28 cellular contexts compared by ENCODE assay signal in the genomic region with DNA sequence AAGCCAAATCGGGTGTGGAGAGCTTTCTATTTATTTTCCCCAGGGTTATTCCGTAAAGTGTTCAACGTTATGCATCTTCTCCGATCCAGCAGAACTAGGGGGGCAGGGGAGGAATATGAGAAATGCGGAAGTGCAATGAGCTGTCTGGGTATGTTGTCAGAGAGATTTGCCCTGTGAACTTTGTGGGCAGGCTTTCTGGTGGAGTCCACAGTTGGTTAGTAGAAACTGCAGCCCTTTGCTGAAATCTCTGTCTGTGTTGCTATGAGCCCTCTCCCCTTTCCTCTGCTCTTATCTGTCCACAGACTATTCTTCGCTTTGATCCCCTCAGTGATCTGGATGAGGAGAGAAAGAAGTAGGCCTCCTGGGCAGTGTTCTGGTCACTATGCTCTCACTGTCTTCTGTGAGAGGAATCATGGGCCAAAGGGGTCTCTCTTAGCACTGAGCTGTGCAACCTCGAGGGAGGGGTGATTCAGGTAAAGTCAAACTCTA.
"Had no signal": no experiment of that assay in that cellular context is flagged by ENCODE, and none has a peak within 500 bp of the region (broad histone marks: within the 10 kb centered on the region; RNA-seq: fewer than 3 reads in every experiment).

No MANE protein-coding gene starts in this region.

- H3K4me3 ChIP-seq: K562, SJCRH30, SK-N-MC had no signal

- H3K36me3 Mint-ChIP-seq: activated CD4-positive, alpha-beta memory T cell treated with anti-CD3 and anti-CD28 coated beads for 36 hours; activated naive CD4-positive, alpha-beta T cell treated with anti-CD3 and anti-CD28 coated beads, Interleukin-2, amount 10 ng/mL, durations not matched to agents 7 days and 5 days; activated naive CD8-positive, alpha-beta T cell had no signal

- DNase-seq: activated CD4-positive, alpha-beta memory T cell treated with anti-CD3 and anti-CD28 coated beads for 36 hours; activated CD4-positive, alpha-beta T cell treated with anti-CD3 and anti-CD28 coated beads for 4 hours; activated CD4-positive, alpha-beta T cell treated with anti-CD3 and anti-CD28 coated beads, Interleukin-2, amount 50 U/mL, for 1 hour; activated CD4-positive, CD25-positive, alpha-beta regulatory T cell treated with anti-CD3 and anti-CD28 coated beads, Interleukin-2, amount 50 U/mL, for 72 hours; activated CD8-positive, alpha-beta memory T cell treated with anti-CD3 and anti-CD28 coated beads, Interleukin-2, amount 50 U/mL, for 4 hours; activated effector memory CD4-positive, alpha-beta T cell treated with Interleukin-2 at 50 U/mL for 16 hours; activated naive CD4-positive, alpha-beta T cell treated with anti-CD3 and anti-CD28 coated beads, Interleukin-2, amount 10 ng/mL, durations not matched to agents 7 days and 5 days; activated naive CD8-positive, alpha-beta T cell treated with anti-CD3 and anti-CD28 coated beads, Interleukin-2, amount 50 U/mL, for 24 hours; activated T-cell treated with anti-CD3 and anti-CD28 coated beads for 4 hours; activated T-cell treated with anti-CD3 and anti-CD28 coated beads, Interleukin-2, amount 50 U/mL, for 4 hours; amniotic stem cell; aorta; brain microvascular endothelial cell; central memory CD4-positive, alpha-beta T cell; NCI-H1092 treated with DMSO at 0.1 percent for 48 hours; NCI-H1417 treated with DMSO at 0.1 percent for 48 hours; NCI-H1694; NCI-H1930; NCI-H2081 treated with DMSO at 0.1 percent for 48 hours; NCI-H345; NCI-H524 treated with DMSO at 0.1 percent for 48 hours; Right ventricle myocardium superior; SJCRH30 had no signal

- H3K4me3 Mint-ChIP-seq: activated CD4-positive, alpha-beta memory T cell treated with anti-CD3 and anti-CD28 coated beads for 36 hours; activated naive CD4-positive, alpha-beta T cell treated with anti-CD3 and anti-CD28 coated beads, Interleukin-2, amount 10 ng/mL, durations not matched to agents 7 days and 5 days; activated naive CD8-positive, alpha-beta T cell; activated naive CD8-positive, alpha-beta T cell treated with anti-CD3 and anti-CD28 coated beads, Interleukin-2, amount 50 U/mL, for 24 hours; activated T-cell treated with anti-CD3 and anti-CD28 coated beads, Interleukin-2, amount 50 U/mL, for 4 hours; T-helper 1 cell treated with Interleukin-12 subunit alpha and Interleukin-12 subunit beta and Interleukin-4 antibody, amounts not matched to agents 30 μg/mL and 1 μg/mL, for 36 hours; T-helper 2 cell treated with Interferon-gamma antibody and Interleukin-4, amounts not matched to agents 5 μg/mL and 100 μg/mL, for 36 hours had no signal

- H3K27me3 Mint-ChIP-seq: activated CD4-positive, alpha-beta memory T cell treated with anti-CD3 and anti-CD28 coated beads for 36 hours; activated naive CD4-positive, alpha-beta T cell treated with anti-CD3 and anti-CD28 coated beads, Interleukin-2, amount 10 ng/mL, durations not matched to agents 7 days and 5 days; activated naive CD8-positive, alpha-beta T cell; activated naive CD8-positive, alpha-beta T cell treated with anti-CD3 and anti-CD28 coated beads, Interleukin-2, amount 50 U/mL, for 24 hours had no signal

- H3K4me1 ChIP-seq: SJCRH30 had no signal

- H3K27ac Mint-ChIP-seq: activated CD4-positive, alpha-beta memory T cell treated with anti-CD3 and anti-CD28 coated beads for 36 hours; activated naive CD4-positive, alpha-beta T cell treated with anti-CD3 and anti-CD28 coated beads, Interleukin-2, amount 10 ng/mL, durations not matched to agents 7 days and 5 days; activated naive CD8-positive, alpha-beta T cell; activated naive CD8-positive, alpha-beta T cell treated with anti-CD3 and anti-CD28 coated beads, Interleukin-2, amount 50 U/mL, for 24 hours; T-helper 1 cell treated with Interleukin-12 subunit alpha and Interleukin-12 subunit beta and Interleukin-4 antibody, amounts not matched to agents 30 μg/mL and 1 μg/mL, for 36 hours; T-helper 2 cell treated with Interferon-gamma antibody and Interleukin-4, amounts not matched to agents 5 μg/mL and 100 μg/mL, for 36 hours had no signal

- H3K9me3 Mint-ChIP-seq: T-helper 1 cell treated with Interleukin-12 subunit alpha and Interleukin-12 subunit beta and Interleukin-4 antibody, amounts not matched to agents 30 μg/mL and 1 μg/mL, for 36 hours; T-helper 2 cell treated with Interferon-gamma antibody and Interleukin-4, amounts not matched to agents 5 μg/mL and 100 μg/mL, for 36 hours had no signal

- H3K27me3 ChIP-seq: brain microvascular endothelial cell, SJCRH30 had no signal

- FAIRE-seq: K562 had no signal

- H3K9me3 ChIP-seq: SJCRH30 had no signal

- H3K4me1 Mint-ChIP-seq: activated naive CD4-positive, alpha-beta T cell treated with anti-CD3 and anti-CD28 coated beads, Interleukin-2, amount 10 ng/mL, durations not matched to agents 7 days and 5 days; activated naive CD8-positive, alpha-beta T cell treated with anti-CD3 and anti-CD28 coated beads, Interleukin-2, amount 50 U/mL, for 24 hours had no signal

- H3K27ac ChIP-seq: brain microvascular endothelial cell, SJCRH30, SK-N-MC had no signal

- ATAC-seq: activated naive CD8-positive, alpha-beta T cell treated with anti-CD3 and anti-CD28 coated beads, Interleukin-2, amount 50 U/mL, for 24 hours; activated T-cell treated with anti-CD3 and anti-CD28 coated beads, Interleukin-2, amount 50 U/mL, for 4 hours; K562 had no signal

- H3K36me3 ChIP-seq: brain microvascular endothelial cell, SJCRH30 had no signal
